Comparison of ENCODE assay signal across 18 cellular contexts in genomic region chr14:94153750-94154350, GRCh38. TPM values are rescaled to one million over a fixed set of nuclear protein-coding genes. Genes with fewer than 3 reads are reported as not detected.
"Had no signal": no experiment of that assay in that cellular context is flagged by ENCODE, and none has a peak within 500 bp of the region (broad histone marks: within the 10 kb centered on the region; RNA-seq: fewer than 3 reads in every experiment).

No MANE protein-coding gene starts in this region.

- H3K4me3 Mint-ChIP-seq: dendritic cell treated with granulocyte-macrophage colony-stimulating factor and Interleukin-4, amounts not matched to agents 40 ng/mL and 50 ng/mL, for 4 days; effector memory CD8-positive, alpha-beta T cell; naive thymus-derived CD4-positive, alpha-beta T cell; nephron progenitor cell had no signal

- H3K36me3 Mint-ChIP-seq: naive thymus-derived CD4-positive, alpha-beta T cell had no signal

- H3K4me1 ChIP-seq: esophagus squamous epithelium, gastroesophageal sphincter, right atrium auricular region had no signal

- ATAC-seq: effector memory CD8-positive, alpha-beta T cell; gastroesophageal sphincter; left lobe of liver; naive thymus-derived CD4-positive, alpha-beta T cell had no signal

- DNase-seq: effector memory CD8-positive, alpha-beta T cell; esophagus squamous epithelium; foreskin fibroblast; glutamatergic neuron; islet precursor cell; mammary epithelial cell; naive thymus-derived CD4-positive, alpha-beta T cell; nephron progenitor cell; stimulated activated CD4-positive, alpha-beta T cell treated with anti-CD3 and anti-CD28 coated beads, Interleukin-2, amount 100 ng/mL, for 48 hours; stimulated activated naive CD4-positive, alpha-beta T cell treated with Interleukin-2 at 50 U/mL for 16 hours had no signal

- H3K4me3 ChIP-seq: esophagus squamous epithelium, gastroesophageal sphincter, right atrium auricular region, smooth muscle cell had no signal

- H3K4me1 Mint-ChIP-seq: nephron progenitor cell had no signal

- H3K9me3 ChIP-seq: esophagus squamous epithelium, gastroesophageal sphincter, right atrium auricular region had no signal

- H3K27ac Mint-ChIP-seq: dendritic cell treated with granulocyte-macrophage colony-stimulating factor and Interleukin-4, amounts not matched to agents 40 ng/mL and 50 ng/mL, for 4 days; effector memory CD8-positive, alpha-beta T cell; naive thymus-derived CD4-positive, alpha-beta T cell; nephron progenitor cell had no signal

- H3K36me3 ChIP-seq: esophagus squamous epithelium, gastroesophageal sphincter, right atrium auricular region had no signal

- H3K27me3 ChIP-seq: right atrium auricular region had no signal

- H3K9me3 Mint-ChIP-seq: dendritic cell treated with granulocyte-macrophage colony-stimulating factor and Interleukin-4, amounts not matched to agents 40 ng/mL and 50 ng/mL, for 4 days; effector memory CD8-positive, alpha-beta T cell had no signal

- H3K27ac ChIP-seq: epithelial cell of prostate, esophagus squamous epithelium, gastroesophageal sphincter, right atrium auricular region had no signal

- H3K4me2 ChIP-seq: smooth muscle cell had no signal

- FAIRE-seq: urothelium cell line had no signal

RNA-seq across cellular contexts. Expression of gene PPP4R4, which starts 20.3 kb away (rescaled TPM):
- total RNA-seq: osteocyte had no signal
